Comparison of ENCODE assay signal across 8 cellular contexts in the genomic region with DNA sequence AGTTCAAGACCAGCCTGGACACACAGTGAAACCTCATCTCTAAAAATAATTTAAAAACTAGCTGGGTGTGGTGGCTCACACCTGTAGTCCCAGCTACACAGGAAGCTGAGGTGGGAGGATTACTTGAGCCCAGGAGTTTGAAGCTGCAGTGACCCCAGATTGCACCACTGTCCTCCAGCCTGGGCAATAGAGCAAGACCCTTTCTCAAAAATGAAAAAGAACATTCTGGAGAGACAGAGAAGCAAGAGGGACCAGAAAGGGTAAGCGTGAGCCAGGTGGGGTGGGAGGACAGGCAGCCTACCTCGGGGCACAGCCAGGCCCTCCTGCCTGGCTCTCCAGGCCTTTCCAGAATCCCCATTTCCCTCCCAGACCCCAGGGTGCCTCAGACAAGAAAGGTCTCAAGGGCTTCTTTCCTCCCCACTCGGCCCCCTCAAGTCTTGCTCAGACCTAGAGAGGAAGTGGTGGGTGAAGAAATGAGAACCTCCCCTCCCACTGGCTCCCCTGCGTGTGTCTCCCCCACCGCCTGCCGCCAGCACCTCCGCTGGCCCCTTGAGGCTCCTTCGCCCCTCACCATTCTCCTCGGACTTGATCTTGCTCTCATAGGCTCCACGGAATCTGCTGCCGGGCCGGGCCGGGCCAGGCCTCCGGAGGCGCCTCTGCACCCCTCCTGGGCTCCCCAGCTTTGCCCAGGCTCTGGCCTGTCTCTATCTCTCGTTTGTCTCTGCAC. TPM values are rescaled to one million over a fixed set of nuclear protein-coding genes. Genes with fewer than 3 reads are reported as not detected.
A peak's percentile ranks its signal among the peaks of the same experiment; 100 is the strongest.
DNase-seq lines count a peak whose midpoint lies in the region; ATAC-seq, FAIRE-seq and TF ChIP-seq lines count a peak whose summit lies in the region.

No MANE protein-coding gene starts in this region.

- no TSS peak for BruUV-seq in K562 (replicated peaks; lab: Mats Ljungman, UMichigan)
- no TSS peak for BruUV-seq in A673 (replicated peaks; lab: Mats Ljungman, UMichigan)

- no peaks in the 10 kb centered on the region for H4K20me1 ChIP-seq in K562 (replicated peaks; ENCODE audit: control insufficient read depth, insufficient read depth, low read length)

- no peak for FAIRE-seq in K562 (lab: Jason Lieb, UNC)

- H2AFZ ChIP-seq in K562 (ENCODE audit: low read depth, low read length), result no peak overlapping the region

- H3K27ac ChIP-seq in K562 (ENCODE audit: extremely low read depth, low read depth, low read length) (no peak overlapping the region), A673 (ENCODE audit: low read depth, low read length, poor library complexity, severe bottlenecking) (no peak overlapping the region)

- 33% methylated on average over 16 of the region's 16 CpGs for WGBS in K562 (ENCODE audit: insufficient coverage, low coverage, missing lambda C conversion rate)

- TF ChIP-seq POLR2A in K562 (conservative IDR thresholded peaks at IDR 0.05), result no peak

- no peaks in the 10 kb centered on the region for H3K9me1 ChIP-seq in K562 (ENCODE audit: control insufficient read depth, insufficient read depth, low read length)

- H3K79me2 ChIP-seq in K562 (ENCODE audit: control insufficient read depth, insufficient read depth, low read length), result no peaks in the 10 kb centered on the region

- H3K4me3 ChIP-seq in GM06990 (replicated peaks; ENCODE audit: low read depth, low read length) (peak overlapping the region; percentile 67), K562 (no peak overlapping the region), HAP-1 (no peak overlapping the region), A673 (ENCODE audit: low read depth, low read length, poor library complexity, severe bottlenecking) (no peak overlapping the region)

- no peak for TF ChIP-seq EP300 in K562 (IDR thresholded peaks at IDR 0.05; ENCODE audit: low read length)

- H3K4me2 ChIP-seq in K562 (ENCODE audit: insufficient read depth, low read length), result no peak overlapping the region

- H3K9me3 ChIP-seq in K562 (replicated peaks; ENCODE audit: control insufficient read depth, insufficient read depth, low read depth, low read length) (0 out of 2 replicates have a peak, but pooled peaks cover 2% of the 10 kb centered on the region), HAP-1 (no peaks in the 10 kb centered on the region), A673 (ENCODE audit: low read depth, low read length, poor library complexity, severe bottlenecking) (no peaks in the 10 kb centered on the region)

- H3K4me1 ChIP-seq in K562 (replicated peaks in 1 of 2; ENCODE audit: control insufficient read depth in 2 of 2, insufficient read depth in 2 of 2, low read length in 2 of 2), result peaks cover 0 to 18% of the 10 kb centered on the region in 2 experiments; a peak in 4 of 5 replicates
- no peaks in the 10 kb centered on the region for H3K4me1 ChIP-seq in HAP-1
- H3K4me1 ChIP-seq in A673 (ENCODE audit: insufficient read depth, low read length, poor library complexity, severe bottlenecking), result no peaks in the 10 kb centered on the region

- DNase-seq in GM06990 (ENCODE audit: extremely low read depth, insufficient read length), result peak; percentile 69
- peak; percentile 77 for DNase-seq in SKM-1 (lab: John Stamatoyannopoulos, UW; ENCODE audit: unreplicated experiment)
- DNase-seq in K562 (ENCODE audit: extremely low read depth in 1 of 4, low spot score in 3 of 4), result no peak
- DNase-seq in stimulated activated CD4-positive, alpha-beta T cell treated with anti-CD3 and anti-CD28 coated beads, Interleukin-12 subunit alpha, Interleukin-12 subunit beta, amount 100 ng/mL, for 4 hours, result peak; percentile 45
- DNase-seq in NCI-H1092 (lab: John Stamatoyannopoulos, UW), result no peak
- no peak for DNase-seq in HAP-1 (ENCODE audit: low spot score in 2 of 2)
- DNase-seq in A673 (ENCODE audit: low spot score), result no peak

- no peaks in the 10 kb centered on the region for H3K27me3 ChIP-seq in GM06990 (replicated peaks; ENCODE audit: control insufficient read depth, insufficient read depth, low read length)
- H3K27me3 ChIP-seq in K562 (ENCODE audit: control insufficient read depth in 2 of 2, insufficient read depth in 2 of 2, low read length in 2 of 2), result no peaks in the 10 kb centered on the region
- H3K27me3 ChIP-seq in HAP-1 (ENCODE audit: low read depth), result no peaks in the 10 kb centered on the region
- H3K27me3 ChIP-seq in A673 (replicated peaks; ENCODE audit: insufficient read depth, low read depth, low read length, poor library complexity), result no peaks in the 10 kb centered on the region

- H3K36me3 ChIP-seq in GM06990 (ENCODE audit: control insufficient read depth, insufficient read depth, low read length) (peaks cover 2% of the 10 kb centered on the region), K562 (ENCODE audit: control insufficient read depth, insufficient read depth, low read length) (no peaks in the 10 kb centered on the region), HAP-1 (replicated peaks) (no peaks in the 10 kb centered on the region), A673 (ENCODE audit: insufficient read depth, low read length, poor library complexity, severe bottlenecking) (no peaks in the 10 kb centered on the region)

- TF ChIP-seq CTCF in GM06990 (IDR thresholded peaks at IDR 0.05; ENCODE audit: insufficient read depth, low read length, poor library complexity, severe bottlenecking), result no peak
- TF ChIP-seq CTCF in K562 (IDR thresholded peaks at IDR 0.05 in 2 of 3, conservative IDR thresholded peaks at IDR 0.05 in 1 of 3; ENCODE audit: insufficient read depth in 2 of 3, low read depth in 1 of 3, low read length in 3 of 3), result no peak
- no peak for TF ChIP-seq CTCF in A673 (conservative IDR thresholded peaks at IDR 0.05; ENCODE audit: low read depth, low read length)

- H3K9ac ChIP-seq in K562 (ENCODE audit: insufficient read depth in 1 of 2, low read depth in 2 of 2, low read length in 2 of 2), result peak overlapping the region in 1 of 2 experiments; percentile 35; a peak in 1 of 4 replicates

- POLR2A ChIA-PET in K562 (lab: Yijun Ruan, JAX), result no interaction called here
- POLR2A ChIA-PET in A673 (lab: Charles Lee; ENCODE audit: low non-redundant PET), result no interaction called here

- ATAC-seq in GM21825 (IDR thresholded peaks at IDR 0.05; ENCODE audit: unreplicated experiment), result peak; percentile 34
- ATAC-seq in K562, result no peak

- CTCF ChIA-PET in K562 (lab: Yijun Ruan, JAX; ENCODE audit: low intra/inter-chr PET ratio), result no interaction called here
- CTCF ChIA-PET in A673 (lab: Charles Lee), result no interaction called here

- TF ChIP-seq RAD21 in K562 (CRISPR knock-in tag; conservative IDR thresholded peaks at IDR 0.05 in 1 of 2, IDR thresholded peaks at IDR 0.05 in 1 of 2), result no peak

- intact Hi-C loops in K562 (cut with micrococcal nuclease) (no loop called here), A673 (cut with micrococcal nuclease; ENCODE audit: unreplicated experiment) (no loop called here)

- in situ Hi-C loops in K562 (cut with MboI), result no loop called here
- in situ Hi-C loops in HAP-1 (cut with MboI; ENCODE audit: low sequenced_read_pairs), result no loop called here

RNA-seq across cellular contexts. Expression of a gene that starts 0.5 kb away (rescaled TPM):
- total RNA-seq in K562 (2011; cell fraction: chromatin; rRNA removed; ENCODE audit: low replicate concordance), result not detected in 2 replicates
- not detected in 2 replicates for total RNA-seq in K562 (2011; cell fraction: nucleolus; rRNA removed)
- not detected in 2 replicates for total RNA-seq in K562 (2011; cell fraction: nucleoplasm; rRNA removed)
- not detected in 2 replicates for total RNA-seq in K562 (2014; rRNA removed)
- total RNA-seq in K562 (2014; rRNA removed; fragmentation: Illumina TruSeq; extraction: Trizol), result not detected in 2 replicates
- not detected in 2 replicates for total RNA-seq in K562 (2015; rRNA removed; fragmentation: Illumina TruSeq; extraction: Trizol)
- total RNA-seq in K562 (2021), result 0.09 TPM in 1 of 2 replicates, not detected in the other
- not detected in 2 replicates for polyA plus RNA-seq in K562 (2011; rRNA removed)
- not detected in 2 replicates for polyA plus RNA-seq in K562 (2011; cell fraction: cytosol; rRNA removed)
- not detected in 2 replicates for polyA plus RNA-seq in K562 (2011; cell fraction: nucleus; rRNA removed)
- polyA plus RNA-seq in K562 (2012), result not detected in 2 replicates
- not detected in 2 replicates for polyA plus RNA-seq in K562 (2014; fragmentation: Illumina TruSeq; extraction: Trizol)
- polyA plus RNA-seq in K562 (2014; fragmentation: Nextera tagmentation; extraction: Ambion mirVana), result not detected
- not detected in 2 replicates for polyA plus RNA-seq in K562 (2014; rRNA removed)
- polyA minus RNA-seq in K562 (2011; rRNA and poly(A)+ RNA removed), result not detected in 2 replicates
- polyA minus RNA-seq in K562 (2011; cell fraction: cytosol; rRNA and poly(A)+ RNA removed), result not detected in 2 replicates
- not detected in 2 replicates for polyA minus RNA-seq in K562 (2011; cell fraction: nucleus; rRNA and poly(A)+ RNA removed)
- not detected in 2 replicates for total RNA-seq in A673 (2021)

RNA-seq across cellular contexts. Expression of a gene that starts 32.8 kb away (rescaled TPM):
- total RNA-seq in K562 (2011; cell fraction: chromatin; rRNA removed; ENCODE audit: low replicate concordance), result not detected in 2 replicates
- total RNA-seq in K562 (2011; cell fraction: nucleolus; rRNA removed), result not detected in 2 replicates
- total RNA-seq in K562 (2011; cell fraction: nucleoplasm; rRNA removed), result not detected in 2 replicates
- total RNA-seq in K562 (2014; rRNA removed), result not detected in 2 replicates
- total RNA-seq in K562 (2014; rRNA removed; fragmentation: Illumina TruSeq; extraction: Trizol), result not detected in 2 replicates
- not detected in 2 replicates for total RNA-seq in K562 (2015; rRNA removed; fragmentation: Illumina TruSeq; extraction: Trizol)
- 0.04 TPM in 1 of 2 replicates, not detected in the other for total RNA-seq in K562 (2021)
- not detected in 2 replicates for polyA plus RNA-seq in K562 (2011; rRNA removed)
- not detected in 2 replicates for polyA plus RNA-seq in K562 (2011; cell fraction: cytosol; rRNA removed)
- not detected in 2 replicates for polyA plus RNA-seq in K562 (2011; cell fraction: nucleus; rRNA removed)
- polyA plus RNA-seq in K562 (2012), result not detected in 2 replicates
- not detected in 2 replicates for polyA plus RNA-seq in K562 (2014; fragmentation: Illumina TruSeq; extraction: Trizol)
- not detected for polyA plus RNA-seq in K562 (2014; fragmentation: Nextera tagmentation; extraction: Ambion mirVana)
- polyA plus RNA-seq in K562 (2014; rRNA removed), result not detected in 2 replicates
- not detected in 2 replicates for polyA minus RNA-seq in K562 (2011; rRNA and poly(A)+ RNA removed)
- polyA minus RNA-seq in K562 (2011; cell fraction: cytosol; rRNA and poly(A)+ RNA removed), result not detected in 2 replicates
- not detected in 2 replicates for polyA minus RNA-seq in K562 (2011; cell fraction: nucleus; rRNA and poly(A)+ RNA removed)
- total RNA-seq in A673 (2021), result not detected in 2 replicates

RNA-seq across cellular contexts. Expression of a gene that starts 45.3 kb away (rescaled TPM):
- total RNA-seq in K562 (2011; cell fraction: chromatin; rRNA removed; ENCODE audit: low replicate concordance), result 212 and 457 TPM in 2 replicates
- total RNA-seq in K562 (2011; cell fraction: nucleolus; rRNA removed), result 330 and 338 TPM in 2 replicates
- 225 and 251 TPM in 2 replicates for total RNA-seq in K562 (2011; cell fraction: nucleoplasm; rRNA removed)
- total RNA-seq in K562 (2014; rRNA removed), result 131 and 146 TPM in 2 replicates
- total RNA-seq in K562 (2014; rRNA removed; fragmentation: Illumina TruSeq; extraction: Trizol), result 84.2 and 106 TPM in 2 replicates
- 115 and 117 TPM in 2 replicates for total RNA-seq in K562 (2015; rRNA removed; fragmentation: Illumina TruSeq; extraction: Trizol)
- total RNA-seq in K562 (2021), result 146 and 156 TPM in 2 replicates
- polyA plus RNA-seq in K562 (2011; rRNA removed), result 232 and 251 TPM in 2 replicates
- polyA plus RNA-seq in K562 (2011; cell fraction: cytosol; rRNA removed), result 202 and 227 TPM in 2 replicates
- 549 and 656 TPM in 2 replicates for polyA plus RNA-seq in K562 (2011; cell fraction: nucleus; rRNA removed)
- 111 and 163 TPM in 2 replicates for polyA plus RNA-seq in K562 (2012)
- polyA plus RNA-seq in K562 (2014; fragmentation: Illumina TruSeq; extraction: Trizol), result 144 and 171 TPM in 2 replicates
- 10 to 100 TPM in 1 of 2 experiments, 1 to 10 TPM in 1; 8.7 to 18.2 TPM for polyA plus RNA-seq in K562 (2014; fragmentation: Nextera tagmentation; extraction: Ambion mirVana)
- 180 and 185 TPM in 2 replicates for polyA plus RNA-seq in K562 (2014; rRNA removed)
- 154 and 186 TPM in 2 replicates for polyA minus RNA-seq in K562 (2011; rRNA and poly(A)+ RNA removed)
- 92.9 and 122 TPM in 2 replicates for polyA minus RNA-seq in K562 (2011; cell fraction: cytosol; rRNA and poly(A)+ RNA removed)
- 267 and 269 TPM in 2 replicates for polyA minus RNA-seq in K562 (2011; cell fraction: nucleus; rRNA and poly(A)+ RNA removed)
- 171 and 186 TPM in 2 replicates for total RNA-seq in A673 (2021)

Comparison
In these comparisons a context has a peak if more than half of its experiments do, and no peak if none do; other contexts are left out.
1. DNase-seq: peak in GM06990 (single experiment), SKM-1 (single experiment) and stimulated activated CD4-positive, alpha-beta T cell treated with anti-CD3 and anti-CD28 coated beads, Interleukin-12 subunit alpha, Interleukin-12 subunit beta, amount 100 ng/mL, for 4 hours (single experiment); none in K562 (0 of 4), NCI-H1092 (single experiment), HAP-1 (0 of 2) and A673 (single experiment).